Comparison of ENCODE assay signal across 8 cellular contexts in genomic region chr21:37563641-37564340, GRCh38.
A peak's percentile ranks its signal among the peaks of the same experiment; 100 is the strongest.
DNase-seq lines count a peak whose midpoint lies in the region; ATAC-seq and TF ChIP-seq lines count a peak whose summit lies in the region.

No MANE protein-coding gene starts in this region.

- no peaks in the 10 kb centered on the region for H3K27me3 Mint-ChIP-seq in IgD-negative memory B cell
- no peaks in the 10 kb centered on the region for H3K27me3 Mint-ChIP-seq in activated T-cell treated with anti-CD3 and anti-CD28 coated beads, Interleukin-2, amount 50 U/mL, for 24 hours

- H2AFZ ChIP-seq in OCI-LY7 (ENCODE audit: low read length): peak overlapping the region; percentile 85

- peak; percentile 28; the same call in 1 of the 2 replicates for TF ChIP-seq CTCF in OCI-LY7 (conservative IDR thresholded peaks at IDR 0.05; ENCODE audit: low read length)

- H3K4me1 ChIP-seq in OCI-LY7 (ENCODE audit: insufficient read depth, low read length, poor library complexity, severe bottlenecking) (peaks cover 10% of the 10 kb centered on the region), esophagus (ENCODE audit: control insufficient read depth in 2 of 2, insufficient read depth in 2 of 2, low read length in 1 of 2) (peaks cover 2 to 12% of the 10 kb centered on the region in 2 donors), muscle layer of duodenum (ENCODE audit: control insufficient read depth in 1 of 2, insufficient read depth in 2 of 2, low read length in 2 of 2) (peaks cover 6 to 9% of the 10 kb centered on the region in 2 donors)

- peak; percentile 85 for ATAC-seq in GM21576 (IDR thresholded peaks at IDR 0.05; ENCODE audit: unreplicated experiment)

- peak overlapping the region; percentile 93 to 99 (median 98) for H3K4me3 Mint-ChIP-seq in IgD-negative memory B cell
- H3K4me3 Mint-ChIP-seq in activated T-cell treated with anti-CD3 and anti-CD28 coated beads, Interleukin-2, amount 50 U/mL, for 24 hours: peak overlapping the region; percentile 82

- H3K4me1 Mint-ChIP-seq in IgD-negative memory B cell: peaks cover 7 to 12% (median 10%) of the 10 kb centered on the region in 3 donors
- peaks cover 30% of the 10 kb centered on the region for H3K4me1 Mint-ChIP-seq in activated T-cell treated with anti-CD3 and anti-CD28 coated beads, Interleukin-2, amount 50 U/mL, for 24 hours (ENCODE audit: low read depth)

- WGBS in esophagus, 2 donors: 2 to 3% methylated on average over 58 to 67 of the region's 67 CpGs

- H3K4me2 ChIP-seq in OCI-LY7 (ENCODE audit: low read length): peak overlapping the region; percentile 62

- BruUV-seq in OCI-LY7 (replicated peaks; lab: Mats Ljungman, UMichigan): no TSS peak

- H3K9me3 ChIP-seq in OCI-LY7 (ENCODE audit: low read length) (no peaks in the 10 kb centered on the region), esophagus (ENCODE audit: control insufficient read depth in 2 of 2, insufficient read depth in 1 of 2, low read depth in 1 of 2, low read length in 1 of 2) (no peaks in the 10 kb centered on the region), muscle layer of duodenum (ENCODE audit: control insufficient read depth in 1 of 2, low read length in 2 of 2) (no peaks in the 10 kb centered on the region)

- H4K20me1 ChIP-seq in OCI-LY7 (ENCODE audit: insufficient read depth, low read length): no peaks in the 10 kb centered on the region

- intact Hi-C loops in OCI-LY7 (cut with micrococcal nuclease; ENCODE audit: unreplicated experiment): no loop called here

- H3K79me2 ChIP-seq in OCI-LY7 (ENCODE audit: insufficient read depth, low read depth, low read length): no peaks in the 10 kb centered on the region

- H3K36me3 Mint-ChIP-seq in IgD-negative memory B cell: no peaks in the 10 kb centered on the region
- peaks cover 4% of the 10 kb centered on the region for H3K36me3 Mint-ChIP-seq in activated T-cell treated with anti-CD3 and anti-CD28 coated beads, Interleukin-2, amount 50 U/mL, for 24 hours (ENCODE audit: low read depth)

- CTCF ChIA-PET in OCI-LY7 (lab: Charles Lee; ENCODE audit: unreplicated experiment): no interaction called here

- POLR2A ChIA-PET in OCI-LY7 (lab: Charles Lee): interaction anchor here (1.1 to 1.2 kb wide), 2 partner anchors 21 to 296 kb away, joined by 3 read pairs; no protein-coding TSS in a partner anchor

- H3K27me3 ChIP-seq in esophagus (ENCODE audit: control insufficient read depth in 1 of 2, insufficient read depth in 2 of 2, low read length in 2 of 2) (no peaks in the 10 kb centered on the region), muscle layer of duodenum (ENCODE audit: low read depth, low read length) (no peaks in the 10 kb centered on the region)

- H3K9me3 Mint-ChIP-seq in IgD-negative memory B cell: peaks cover 0 to 2% (median under 1%) of the 10 kb centered on the region in 3 donors
- H3K9me3 Mint-ChIP-seq in activated T-cell treated with anti-CD3 and anti-CD28 coated beads, Interleukin-2, amount 50 U/mL, for 24 hours: no peaks in the 10 kb centered on the region

- H3K4me3 ChIP-seq in OCI-LY7 (ENCODE audit: low read depth, low read length, poor library complexity, severe bottlenecking) (peak overlapping the region; percentile 68), esophagus (ENCODE audit: low read depth in 1 of 2, low read length in 2 of 2) (peak overlapping the region; percentile 70 to 71), muscle layer of duodenum (ENCODE audit: low read depth in 1 of 2, low read length in 2 of 2) (peak overlapping the region; percentile 81 to 91)

- peak; percentile 84 for DNase-seq in DMS53 treated with DMSO at 0.1 percent for 48 hours (lab: John Stamatoyannopoulos, UW; ENCODE audit: unreplicated experiment)
- DNase-seq in OCI-LY7 (ENCODE audit: low spot score): peak; percentile 88
- DNase-seq in activated T-cell treated with anti-CD3 and anti-CD28 coated beads, Interleukin-2, amount 50 U/mL, for 24 hours: peak; percentile 95
- DNase-seq in stimulated activated CD8-positive, alpha-beta memory T cell treated with anti-CD3 and anti-CD28 coated beads, Interleukin-7, amount 100 ng/mL, for 48 hours (ENCODE audit: extremely low read depth in 1 of 2, low read depth in 1 of 2): peak; percentile 87 to 89

- peak overlapping the region; percentile 91 to 97 (median 97) for H3K27ac Mint-ChIP-seq in IgD-negative memory B cell
- peak overlapping the region; percentile 100 for H3K27ac Mint-ChIP-seq in activated T-cell treated with anti-CD3 and anti-CD28 coated beads, Interleukin-2, amount 50 U/mL, for 24 hours

- no peak overlapping the region for H3K27ac ChIP-seq in OCI-LY7 (ENCODE audit: low read depth, low read length, poor library complexity, severe bottlenecking)
- H3K27ac ChIP-seq in esophagus (ENCODE audit: low read depth in 2 of 2, low read length in 1 of 2): peak overlapping the region; percentile 95 to 97
- H3K27ac ChIP-seq in muscle layer of duodenum (ENCODE audit: low read length): peak overlapping the region; percentile 90

- H3K9me2 ChIP-seq in OCI-LY7 (ENCODE audit: insufficient read depth, low read length): no peaks in the 10 kb centered on the region

- H3K36me3 ChIP-seq in OCI-LY7 (ENCODE audit: insufficient read depth, low read length) (no peaks in the 10 kb centered on the region), esophagus (ENCODE audit: control insufficient read depth in 2 of 2, insufficient read depth in 2 of 2, low read length in 1 of 2) (no peaks in the 10 kb centered on the region), muscle layer of duodenum (ENCODE audit: control insufficient read depth in 1 of 2, insufficient read depth in 2 of 2, low read length in 2 of 2) (peaks cover 0 to 5% of the 10 kb centered on the region in 2 donors)
